Comparison of ENCODE assay signal across 1 cellular context in genomic region chr5:154754460-154755360, GRCh38.
TF ChIP-seq lines count a peak whose summit lies in the region.

No MANE protein-coding gene starts in this region.

TF ChIP-seq in GM12878, 131 proteins besides CTCF, POLR2A, EP300 and RAD21 (continued from another document):
- TF ChIP-seq GATAD2B (conservative IDR thresholded peaks at IDR 0.05; ENCODE audit: low read depth), result peak; percentile 82
- TF ChIP-seq MEF2A (IDR thresholded peaks at IDR 0.05; ENCODE audit: insufficient read depth, low read depth, low read length), result peak; percentile 63; the same call in 1 of the 2 replicates
